Comparison of ENCODE assay signal across 8 cellular contexts in genomic region chr17:50177983-50178834, GRCh38. TPM values are rescaled to one million over a fixed set of nuclear protein-coding genes. Genes with fewer than 3 reads are reported as not detected.
A peak's percentile ranks its signal among the peaks of the same experiment; 100 is the strongest.
DNase-seq lines count a peak whose midpoint lies in the region; ATAC-seq, FAIRE-seq and TF ChIP-seq lines count a peak whose summit lies in the region.

No MANE protein-coding gene starts in this region.

- no peaks in the 10 kb centered on the region for H3K9me3 Mint-ChIP-seq in activated naive CD4-positive, alpha-beta T cell treated with anti-CD3 and anti-CD28 coated beads for 36 hours

- peaks cover 15% of the 10 kb centered on the region for H3K4me1 Mint-ChIP-seq in activated naive CD4-positive, alpha-beta T cell treated with anti-CD3 and anti-CD28 coated beads for 36 hours (ENCODE audit: low read depth)

- H3K79me2 ChIP-seq in PC-3 (ENCODE audit: low read length), result no peaks in the 10 kb centered on the region

- H3K4me3 ChIP-seq in PC-3 (ENCODE audit: low read length), result 0 out of 2 replicates have a peak overlapping the region, but pooled peaks have one; percentile 3

- H3K4me3 Mint-ChIP-seq in activated naive CD4-positive, alpha-beta T cell treated with anti-CD3 and anti-CD28 coated beads for 36 hours, result peak overlapping the region; percentile 22

- DNase-seq in GM04503 (ENCODE audit: low read depth) (peak; percentile 91), PC-3 (peak; percentile 97), frontal cortex (ENCODE audit: low spot score in 2 of 2) (peak; percentile 36 to 46), non-pigmented ciliary epithelial cell (ENCODE audit: low read depth) (peak; percentile 89), GM19238 (ENCODE audit: insufficient read length, low spot score) (no peak)
- DNase-seq in activated naive CD4-positive, alpha-beta T cell treated with anti-CD3 and anti-CD28 coated beads for 36 hours, result peak; percentile 73

- H3K4me1 ChIP-seq in PC-3 (ENCODE audit: insufficient read depth, low read length), result peaks cover 18% of the 10 kb centered on the region

- no peaks in the 10 kb centered on the region for H3K9me2 ChIP-seq in PC-3 (replicated peaks; ENCODE audit: low read length)

- CTCF ChIA-PET in PC-3 (lab: Charles Lee), result interaction anchor here (0.6 to 1.9 kb wide), 3 partner anchors 9 to 621 kb away, joined by 4 to 10 read pairs (median 4); no protein-coding TSS in a partner anchor
- CTCF ChIA-PET in activated naive CD4-positive, alpha-beta T cell treated with anti-CD3 and anti-CD28 coated beads for 36 hours (lab: Charles Lee), result interaction anchor here (0.6 to 3.6 kb wide), 14 partner anchors 8 to 143 kb away, joined by 3 to 25 read pairs (median 5); partner anchors contain the start of gene COL1A1

- no TSS peak for BruUV-seq in PC-3 (replicated peaks; lab: Mats Ljungman, UMichigan)

- FAIRE-seq in frontal cortex (lab: Jason Lieb, UNC), result no peak

- POLR2A ChIA-PET in PC-3 (lab: Charles Lee; ENCODE audit: unreplicated experiment), result interaction anchor here (0.6 kb wide), 1 partner anchor 211 kb away, joined by 5 read pairs; no protein-coding TSS in a partner anchor

- no peaks in the 10 kb centered on the region for H3F3A ChIP-seq in PC-3 (ENCODE audit: low read length, unreplicated experiment)

- no peaks in the 10 kb centered on the region for H3K36me3 Mint-ChIP-seq in activated naive CD4-positive, alpha-beta T cell treated with anti-CD3 and anti-CD28 coated beads for 36 hours (ENCODE audit: low read depth)

- no peaks in the 10 kb centered on the region for H3K36me3 ChIP-seq in PC-3 (ENCODE audit: low read depth, low read length)

- peak; percentile 64 for ATAC-seq in HG03135 (IDR thresholded peaks at IDR 0.05; ENCODE audit: unreplicated experiment)
- peak; percentile 95 for ATAC-seq in PC-3
- no peak for ATAC-seq in GM21737 (IDR thresholded peaks at IDR 0.05; ENCODE audit: unreplicated experiment)

- peak overlapping the region; percentile 67 for H2AFZ ChIP-seq in PC-3 (ENCODE audit: low read length)

- H3K9ac ChIP-seq in PC-3 (ENCODE audit: low read length), result peak overlapping the region; percentile 73

- H3K27me3 ChIP-seq in PC-3 (ENCODE audit: low read length), result no peaks in the 10 kb centered on the region

- peak overlapping the region; percentile 60 for H3K4me2 ChIP-seq in PC-3 (ENCODE audit: low read length)

- H3K27ac Mint-ChIP-seq in activated naive CD4-positive, alpha-beta T cell treated with anti-CD3 and anti-CD28 coated beads for 36 hours, result no peak overlapping the region

- H3K27ac ChIP-seq in PC-3 (ENCODE audit: low read length), result peak overlapping the region; percentile 93

- H3K27me3 Mint-ChIP-seq in activated naive CD4-positive, alpha-beta T cell treated with anti-CD3 and anti-CD28 coated beads for 36 hours (ENCODE audit: low read depth), result no peaks in the 10 kb centered on the region

- TF ChIP-seq CTCF in PC-3 (conservative IDR thresholded peaks at IDR 0.05; ENCODE audit: low read depth, low read length), result peak; percentile 92

- no peaks in the 10 kb centered on the region for H4K20me1 ChIP-seq in PC-3 (ENCODE audit: low read length)

- H3K9me3 ChIP-seq in PC-3 (ENCODE audit: low read length), result no peaks in the 10 kb centered on the region

- intact Hi-C loops in PC-3 (cut with micrococcal nuclease), result no loop called here
- intact Hi-C loops in activated naive CD4-positive, alpha-beta T cell treated with anti-CD3 and anti-CD28 coated beads for 36 hours (cut with micrococcal nuclease), result loop anchor here (1.0 to 5.0 kb wide), 3 partner anchors 38 to 84 kb away; no protein-coding TSS in a partner anchor

RNA-seq across cellular contexts. Expression of gene SGCA, which starts 12.4 kb away (rescaled TPM):
- total RNA-seq in PC-3 (2014; rRNA removed), result not detected in 2 replicates
- total RNA-seq in activated naive CD4-positive, alpha-beta T cell treated with anti-CD3 and anti-CD28 coated beads for 36 hours, result under 1 TPM in 1 of 2 experiments, not detected in 1; 0.14 TPM
- total RNA-seq in frontal cortex, result not detected

RNA-seq across cellular contexts. Expression of gene COL1A1, which starts 23.2 kb away (rescaled TPM):
- total RNA-seq in PC-3 (2014; rRNA removed) (30.6 and 56.2 TPM in 2 replicates), frontal cortex (26.1 TPM)
- total RNA-seq in activated naive CD4-positive, alpha-beta T cell treated with anti-CD3 and anti-CD28 coated beads for 36 hours, result 1 to 10 TPM in 1 of 2 experiments, under 1 TPM in 1; 0.95 to 1.7 TPM

RNA-seq across cellular contexts. Expression of gene PPP1R9B, which starts 27.7 kb away (rescaled TPM):
- total RNA-seq in PC-3 (2014; rRNA removed), result 67.7 and 95.0 TPM in 2 replicates
- total RNA-seq in activated naive CD4-positive, alpha-beta T cell treated with anti-CD3 and anti-CD28 coated beads for 36 hours, result 10 to 100 TPM; 67.7 TPM
- 68.9 TPM for total RNA-seq in frontal cortex

RNA-seq across cellular contexts. Expression of gene SAMD14, which starts 48.2 kb away (rescaled TPM):
- total RNA-seq in PC-3 (2014; rRNA removed) (0.11 and 0.17 TPM in 2 replicates), frontal cortex (21.2 TPM)
- total RNA-seq in activated naive CD4-positive, alpha-beta T cell treated with anti-CD3 and anti-CD28 coated beads for 36 hours, result 1 to 10 TPM; 1.1 to 1.3 TPM

Comparison
In these comparisons a context has a peak if more than half of its experiments do, and no peak if none do; other contexts are left out.
1. RNA of gene COL1A1, which starts 23.2 kb away (total RNA-seq): 30.6 to 56.2 TPM in PC-3 and 26.1 TPM in frontal cortex (single experiment); 0.95 to 1.7 TPM in activated naive CD4-positive, alpha-beta T cell treated with anti-CD3 and anti-CD28 coated beads for 36 hours; every median in the first group is over 10 times any median in the second.